In genomic region chr5:74497706-74498105, GRCh38 we compare ENCODE assay signal across 17 cellular contexts.
DNase-seq lines count a peak whose midpoint lies in the region; ATAC-seq, FAIRE-seq and TF ChIP-seq lines count a peak whose summit lies in the region.
"Had no signal": no experiment of that assay in that cellular context is flagged by ENCODE, and none has a peak within 500 bp of the region (broad histone marks: within the 10 kb centered on the region; RNA-seq: fewer than 3 reads in every experiment).

No MANE protein-coding gene starts in this region.

- TF ChIP-seq CTCF in astrocyte (IDR thresholded peaks at IDR 0.05; ENCODE audit: insufficient read depth, low read depth, low read length): no peak

- H3K36me3 Mint-ChIP-seq in astrocyte (ENCODE audit: low read depth, unreplicated experiment): no peaks in the 10 kb centered on the region

- no peaks in the 10 kb centered on the region for H3K79me2 ChIP-seq in astrocyte (ENCODE audit: insufficient read depth, low read length)

- H3K27me3 ChIP-seq in astrocyte (ENCODE audit: insufficient read depth, low read length) (no peaks in the 10 kb centered on the region), mesenchymal stem cell (ENCODE audit: control insufficient read depth in 1 of 2, insufficient read depth in 1 of 2, low read length in 2 of 2) (no peaks in the 10 kb centered on the region)

- H3K27ac Mint-ChIP-seq in astrocyte (ENCODE audit: unreplicated experiment): no peak overlapping the region
- H3K27ac Mint-ChIP-seq: B cell; CD4-positive, alpha-beta T cell had no signal

- no peak overlapping the region for H2BK15ac ChIP-seq in mesenchymal stem cell (ENCODE audit: low read depth, poor library complexity, severe bottlenecking)

- no peak overlapping the region for H3K4me2 ChIP-seq in astrocyte (ENCODE audit: low read length)
- no peak overlapping the region for H3K4me2 ChIP-seq in mesenchymal stem cell (ENCODE audit: low read length, poor library complexity, severe bottlenecking)

- H3K4ac ChIP-seq in mesenchymal stem cell (ENCODE audit: low read depth in 1 of 2, low read length in 2 of 2): no peak overlapping the region

- no peak for ATAC-seq in HG02571 (IDR thresholded peaks at IDR 0.05; ENCODE audit: unreplicated experiment)
- ATAC-seq: K562, Right ventricle myocardium inferior had no signal

- H3K9ac ChIP-seq in astrocyte (ENCODE audit: low read length) (no peak overlapping the region), mesenchymal stem cell (ENCODE audit: low read length) (no peak overlapping the region)

- no peak overlapping the region for H3K14ac ChIP-seq in mesenchymal stem cell (ENCODE audit: low read length in 2 of 2)

- no peak for FAIRE-seq in astrocyte (lab: Jason Lieb, UNC)
- FAIRE-seq: K562 had no signal

- no peak overlapping the region for H3K23ac ChIP-seq in mesenchymal stem cell (ENCODE audit: low read length in 2 of 2)

- 100% methylated on average over 2 of the region's 4 CpGs for WGBS in mesenchymal stem cell

- no peak overlapping the region for H2BK5ac ChIP-seq in mesenchymal stem cell (ENCODE audit: low read depth, low read length, poor library complexity, severe bottlenecking)

- peak; percentile 61 for DNase-seq in ELR (ENCODE audit: low read depth)
- DNase-seq in M059J (ENCODE audit: low read depth): peak; percentile 52
- DNase-seq in astrocyte (ENCODE audit: low read depth): no peak
- no peak for DNase-seq in mesenchymal stem cell
- no peak for DNase-seq in hepatic stellate cell (ENCODE audit: low spot score)
- no peak for DNase-seq in NCI-H128 (lab: John Stamatoyannopoulos, UW; ENCODE audit: unreplicated experiment)
- DNase-seq in 8988T: no peak
- DNase-seq: Calu3; CD4-positive, alpha-beta T cell; DMS79 treated with DMSO at 0.1 percent for 48 hours; H7; NCI-H1048; NCI-H345 had no signal

- H2BK12ac ChIP-seq in mesenchymal stem cell (ENCODE audit: low read length in 2 of 2): peak overlapping the region in 1 of 2 experiments; percentile 58

- H3K27me3 Mint-ChIP-seq in astrocyte (ENCODE audit: low read depth, unreplicated experiment): no peaks in the 10 kb centered on the region

- H3K27ac ChIP-seq in astrocyte (ENCODE audit: low read depth, low read length): no peak overlapping the region
- H3K27ac ChIP-seq in mesenchymal stem cell (ENCODE audit: low read length, poor library complexity, severe bottlenecking): no peak overlapping the region

- H3K4me1 ChIP-seq in astrocyte (ENCODE audit: insufficient read depth, low read length) (no peaks in the 10 kb centered on the region), mesenchymal stem cell (ENCODE audit: control insufficient read depth, insufficient read depth, low read depth, low read length) (peaks cover 6% of the 10 kb centered on the region)

- H2AFZ ChIP-seq in astrocyte (ENCODE audit: low read depth, low read length): peak overlapping the region; percentile 22
- no peak overlapping the region for H2AFZ ChIP-seq in mesenchymal stem cell (ENCODE audit: low read depth, low read length)

- H4K20me1 ChIP-seq in astrocyte (ENCODE audit: insufficient read depth, low read length): no peaks in the 10 kb centered on the region

- H3K9me3 ChIP-seq in astrocyte (ENCODE audit: insufficient read depth, low read depth, low read length) (no peaks in the 10 kb centered on the region), mesenchymal stem cell (ENCODE audit: control insufficient read depth, low read length) (no peaks in the 10 kb centered on the region)

- no peaks in the 10 kb centered on the region for H3K36me3 ChIP-seq in astrocyte (ENCODE audit: insufficient read depth, low read length)
- no peaks in the 10 kb centered on the region for H3K36me3 ChIP-seq in mesenchymal stem cell (ENCODE audit: control insufficient read depth in 1 of 2, insufficient read depth in 2 of 2, low read depth in 1 of 2, low read length in 2 of 2)

- no peaks in the 10 kb centered on the region for H3K79me1 ChIP-seq in mesenchymal stem cell (replicated peaks; ENCODE audit: low read length, poor library complexity, severe bottlenecking)

- H3K9me3 Mint-ChIP-seq in astrocyte (ENCODE audit: unreplicated experiment): no peaks in the 10 kb centered on the region
- H3K9me3 Mint-ChIP-seq: CD4-positive, alpha-beta T cell had no signal

- H2AK5ac ChIP-seq in mesenchymal stem cell (ENCODE audit: low read length, severe bottlenecking): peak overlapping the region; percentile 49

- no peak overlapping the region for H2BK120ac ChIP-seq in mesenchymal stem cell (ENCODE audit: low read depth, low read length)

- no peak overlapping the region for H4K91ac ChIP-seq in mesenchymal stem cell (ENCODE audit: low read length)

- no peak overlapping the region for H4K8ac ChIP-seq in mesenchymal stem cell (ENCODE audit: low read length)

- H3K4me3 ChIP-seq in astrocyte (ENCODE audit: insufficient read depth, low read depth, low read length) (no peak overlapping the region), mesenchymal stem cell (ENCODE audit: insufficient read depth in 1 of 2, low read depth in 1 of 2, low read length in 2 of 2) (no peak overlapping the region)
- H3K4me3 ChIP-seq: K562 had no signal

- peak overlapping the region in 1 of 2 experiments; percentile 50 for H3K18ac ChIP-seq in mesenchymal stem cell (ENCODE audit: low read depth in 1 of 2, low read length in 2 of 2)

- H3K4me3 Mint-ChIP-seq in astrocyte (ENCODE audit: unreplicated experiment): no peak overlapping the region
- H3K4me3 Mint-ChIP-seq: B cell; CD4-positive, alpha-beta T cell had no signal

- H3K4me1 Mint-ChIP-seq in astrocyte (ENCODE audit: low read depth, unreplicated experiment): peaks cover 12% of the 10 kb centered on the region
- H3K4me1 Mint-ChIP-seq: B cell had no signal

Comparison
In these comparisons a context has a peak if more than half of its experiments do, and no peak if none do; other contexts are left out.
1. DNase-seq: peak in ELR (single experiment) and M059J (single experiment); none in astrocyte (single experiment), mesenchymal stem cell (single experiment), hepatic stellate cell (single experiment), NCI-H128 (single experiment) and 8988T (single experiment).